Comparison of ENCODE assay signal across 8 cellular contexts in the genomic region with DNA sequence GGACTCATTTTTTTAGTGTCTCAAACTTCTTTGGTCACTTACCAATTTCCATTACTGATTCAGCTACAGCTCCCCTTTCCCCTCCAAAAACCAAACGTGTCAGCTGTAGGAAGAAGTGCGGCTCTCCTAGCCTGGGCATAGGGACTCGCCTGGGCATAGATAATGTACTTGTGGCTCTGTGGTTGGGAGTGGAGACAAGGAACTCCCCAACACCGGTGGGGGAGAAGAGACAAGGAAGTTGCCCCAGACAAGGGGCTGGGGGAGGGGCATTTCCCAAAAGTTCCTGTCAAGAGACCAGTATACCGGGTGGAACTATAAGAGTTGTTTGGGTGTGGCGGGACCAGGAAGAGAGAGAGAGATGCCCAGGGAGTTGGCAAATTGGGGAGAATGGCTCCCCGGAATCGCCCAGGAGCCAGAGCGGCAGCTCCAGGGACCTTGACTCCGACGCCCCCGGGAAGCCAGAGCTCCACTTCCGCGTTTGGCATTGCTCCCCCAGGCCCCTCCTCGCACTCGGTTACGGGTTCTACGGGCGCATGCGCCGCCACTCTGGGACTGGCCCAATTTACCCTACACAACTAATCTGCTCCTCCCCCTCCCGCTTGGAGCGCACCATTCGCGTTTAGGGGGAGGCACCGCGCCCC. TPM values are rescaled to one million over a fixed set of nuclear protein-coding genes. Genes with fewer than 3 reads are reported as not detected.
A peak's percentile ranks its signal among the peaks of the same experiment; 100 is the strongest.
DNase-seq lines count a peak whose midpoint lies in the region; ATAC-seq and TF ChIP-seq lines count a peak whose summit lies in the region.

No MANE protein-coding gene starts in this region.

- H3K4me3 ChIP-seq in NT2/D1 (ENCODE audit: insufficient read length, low read depth): peak overlapping the region; percentile 57
- peak overlapping the region; percentile 94 to 98 (median 96) for H3K4me3 ChIP-seq in esophagus muscularis mucosa

- no peak for TF ChIP-seq CTCF in esophagus muscularis mucosa (IDR thresholded peaks at IDR 0.05)

- no peaks in the 10 kb centered on the region for H3K27me3 ChIP-seq in NT2/D1 (ENCODE audit: insufficient read depth, insufficient read length)
- H3K27me3 ChIP-seq in esophagus muscularis mucosa: no peaks in the 10 kb centered on the region

- H3K36me3 ChIP-seq in NT2/D1 (ENCODE audit: insufficient read depth, insufficient read length, low read length) (no peaks in the 10 kb centered on the region), esophagus muscularis mucosa (no peaks in the 10 kb centered on the region)

- peak overlapping the region; percentile 94 to 99 (median 97) for H3K27ac ChIP-seq in esophagus muscularis mucosa (replicated peaks in 1 of 4)

- no peaks in the 10 kb centered on the region for H3K9me3 ChIP-seq in NT2/D1 (ENCODE audit: insufficient read depth, low read length)
- no peaks in the 10 kb centered on the region for H3K9me3 ChIP-seq in esophagus muscularis mucosa

- intact Hi-C loops in esophagus muscularis mucosa (cut with DNase I): no loop called here

- WGBS in esophagus muscularis mucosa: under 1% methylated on average over 23 of the region's 27 CpGs

- H3K9ac ChIP-seq in NT2/D1 (ENCODE audit: insufficient read length, low read depth): peak overlapping the region; percentile 82

- no peak for TF ChIP-seq EP300 in esophagus muscularis mucosa (IDR thresholded peaks at IDR 0.05)

- H3K4me1 ChIP-seq in NT2/D1 (ENCODE audit: insufficient read depth, insufficient read length): no peaks in the 10 kb centered on the region
- peaks cover 31 to 45% (median 40%) of the 10 kb centered on the region in 4 donors for H3K4me1 ChIP-seq in esophagus muscularis mucosa

- DNase-seq in D341Med (ENCODE audit: low spot score): peak; percentile 94
- peak; percentile 90 for DNase-seq in HT1080 (ENCODE audit: low read depth)
- DNase-seq in NT2/D1 (ENCODE audit: low read depth, low spot score): peak; percentile 80
- DNase-seq in activated T-cell treated with anti-CD3 and anti-CD28 coated beads for 4 hours: peak; percentile 93
- DNase-seq in esophagus muscularis mucosa (ENCODE audit: extremely low spot score): peak; percentile 99
- DNase-seq in myocyte (ENCODE audit: low read depth): peak; percentile 97
- DNase-seq in stimulated activated CD8-positive, alpha-beta memory T cell treated with anti-CD3 and anti-CD28 coated beads, Interleukin-7, amount 100 ng/mL, for 48 hours (ENCODE audit: extremely low read depth in 1 of 2, low read depth in 1 of 2): peak; percentile 85 to 91

- peak; percentile 83 for TF ChIP-seq POLR2A in esophagus muscularis mucosa (IDR thresholded peaks at IDR 0.05; ENCODE audit: low read depth)

- peak; percentile 71 for ATAC-seq in GM21360 (IDR thresholded peaks at IDR 0.05; ENCODE audit: unreplicated experiment)

RNA-seq across cellular contexts. Expression of a gene that starts 0.9 kb away (rescaled TPM):
- total RNA-seq in HT1080 (2014; rRNA removed; shearing (Covaris generic)): 11.3 and 18.2 TPM in 2 replicates
- polyA plus RNA-seq in HT1080 (2015; cell fraction: cytosol; rRNA removed): 39.0 and 46.4 TPM in 2 replicates
- polyA plus RNA-seq in HT1080 (2015; cell fraction: nucleus; rRNA removed): 27.1 and 29.1 TPM in 2 replicates
- total RNA-seq in esophagus muscularis mucosa (10 to 100 TPM; 37.3 to 70.1 (median 55.2) TPM), myocyte (26.9 and 34.2 TPM in 2 replicates)
- polyA plus RNA-seq in myocyte (2012): 157 TPM

Comparison
In these comparisons a context has a peak if more than half of its experiments do, and no peak if none do; other contexts are left out.
1. Peak in every context shown above with its lines: DNase-seq, ATAC-seq, H3K4me3 ChIP-seq and H3K27ac ChIP-seq.